Comparison of ENCODE assay signal across 2 cellular contexts in the genomic region with DNA sequence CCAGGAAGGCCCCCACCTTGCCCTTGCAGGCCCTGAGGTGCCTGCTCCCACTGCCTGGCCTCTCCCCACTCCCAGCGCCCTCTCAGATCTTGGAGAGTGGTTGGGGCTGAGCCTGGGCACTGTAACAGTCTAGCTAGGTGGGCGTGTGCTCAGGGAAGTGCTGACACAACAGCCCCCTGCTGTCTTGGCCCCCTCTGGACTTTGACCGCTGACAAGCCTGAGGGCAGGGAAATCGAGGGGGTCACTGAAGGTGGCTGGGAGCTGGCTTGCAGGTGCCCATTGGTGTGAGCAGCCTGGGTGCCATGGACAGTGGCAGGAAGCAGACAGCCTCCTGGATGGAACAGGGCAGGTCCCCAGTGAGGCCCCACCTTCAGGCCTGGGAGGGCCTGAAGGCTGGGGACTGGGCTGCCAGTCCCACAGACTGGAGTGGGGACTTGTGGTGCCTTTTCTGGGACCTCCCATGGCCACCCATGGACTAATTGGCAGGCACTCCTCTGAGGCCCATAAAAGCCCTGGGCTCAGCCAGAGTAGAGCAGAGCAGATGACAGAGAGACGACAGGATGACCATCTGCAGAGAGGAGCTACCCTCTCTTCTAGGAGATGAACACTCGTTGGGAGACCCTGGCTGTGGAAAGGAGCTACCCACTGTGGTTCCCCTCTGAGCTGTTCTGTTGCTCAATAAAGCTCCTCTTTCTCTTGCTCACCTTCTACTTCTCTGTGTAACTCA.
TF ChIP-seq lines count a peak whose summit lies in the region.

No MANE protein-coding gene starts in this region.

TF ChIP-seq in HCT116, 20 proteins besides CTCF, POLR2A, EP300 and RAD21:
- TF ChIP-seq SP1 (IDR thresholded peaks at IDR 0.05; ENCODE audit: low read depth), result no peak
- TF ChIP-seq SRF (IDR thresholded peaks at IDR 0.05; ENCODE audit: low read depth), result no peak
TF ChIP-seq in HCT116: peak in this region for 0.

TF ChIP-seq in H1, 55 proteins besides CTCF, POLR2A, EP300 and RAD21:
- TF ChIP-seq ATF3 (IDR thresholded peaks at IDR 0.05; ENCODE audit: insufficient read depth, low read depth, low read length) (no peak), JUN (IDR thresholded peaks at IDR 0.05; ENCODE audit: low read depth, low read length) (no peak), RXRA (IDR thresholded peaks at IDR 0.05; ENCODE audit: insufficient read depth, low read depth, low read length) (no peak), KDM4A (IDR thresholded peaks at IDR 0.05; ENCODE audit: low read depth, low read length, severe bottlenecking) (no peak), CHD7 (IDR thresholded peaks at IDR 0.05; ENCODE audit: insufficient replicate concordance, low read length) (no peak)
